Comparison of ENCODE assay signal across 16 cellular contexts in the genomic region with DNA sequence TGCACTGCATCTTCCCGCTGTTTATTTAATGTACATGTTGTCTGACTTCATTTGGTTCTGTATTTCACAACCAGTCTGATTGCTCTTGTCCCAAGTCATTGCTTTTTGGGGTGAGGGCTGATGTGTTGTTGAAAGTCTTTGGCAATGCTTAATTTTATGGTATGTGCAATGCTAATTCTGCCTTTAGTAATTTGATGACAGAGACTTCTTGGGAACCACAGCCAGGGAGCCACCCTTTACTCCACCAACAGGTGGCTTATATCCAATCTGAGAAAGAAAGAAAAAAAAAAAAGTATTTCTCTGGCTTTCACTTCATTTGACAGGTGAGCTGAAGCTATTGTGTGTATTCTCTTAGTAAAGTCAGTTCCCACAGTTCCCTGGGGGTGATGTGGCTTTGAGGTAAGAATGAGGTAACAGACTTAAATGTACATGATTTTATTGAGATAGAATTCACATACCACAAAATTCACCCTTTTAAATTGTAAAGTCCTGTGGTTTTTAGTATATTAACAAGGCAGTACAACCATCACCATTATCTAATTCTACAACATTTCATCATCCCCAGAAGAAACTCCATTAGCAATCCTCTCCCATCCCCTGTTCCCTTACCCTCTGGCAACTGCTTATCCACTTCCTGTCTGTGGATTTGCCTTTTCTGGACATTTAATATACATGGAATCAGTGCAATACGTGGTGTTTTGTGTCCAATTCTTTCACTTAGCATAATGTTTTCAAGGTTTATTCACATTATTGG.
DNase-seq lines count a peak whose midpoint lies in the region; TF ChIP-seq lines count a peak whose summit lies in the region.
"Had no signal": no experiment of that assay in that cellular context is flagged by ENCODE, and none has a peak within 500 bp of the region (broad histone marks: within the 10 kb centered on the region; RNA-seq: fewer than 3 reads in every experiment).

No MANE protein-coding gene starts in this region.

- peak; percentile 45 for TF ChIP-seq CTCF in neural crest cell (conservative IDR thresholded peaks at IDR 0.05)

- peak overlapping the region; percentile 48 for H3K27ac Mint-ChIP-seq in dendritic cell treated with granulocyte-macrophage colony-stimulating factor and Interleukin-4, amounts not matched to agents 40 ng/mL and 50 ng/mL, for 4 days
- no peak overlapping the region for H3K27ac Mint-ChIP-seq in neural crest cell (ENCODE audit: unreplicated experiment)
- H3K27ac Mint-ChIP-seq: activated T-helper 1 cell treated with anti-CD3 and anti-CD28 coated beads, Interleukin-12 subunit alpha, Interleukin-12 subunit beta, Interleukin-2, Interleukin-4 antibody, amounts not matched to agents 30 ng/mL and 10 ng/mL and 1 ng/mL, durations not matched to agents 14 hours and 24 hours and 36 hours had no signal

- no peak overlapping the region for H3K4me3 Mint-ChIP-seq in dendritic cell treated with granulocyte-macrophage colony-stimulating factor and Interleukin-4, amounts not matched to agents 40 ng/mL and 50 ng/mL, for 4 days
- H3K4me3 Mint-ChIP-seq in neural crest cell, result no peak overlapping the region
- H3K4me3 Mint-ChIP-seq: activated T-helper 1 cell treated with anti-CD3 and anti-CD28 coated beads, Interleukin-12 subunit alpha, Interleukin-12 subunit beta, Interleukin-2, Interleukin-4 antibody, amounts not matched to agents 30 ng/mL and 10 ng/mL and 1 ng/mL, durations not matched to agents 14 hours and 24 hours and 36 hours; naive thymus-derived CD8-positive, alpha-beta T cell had no signal

- peaks cover 8% of the 10 kb centered on the region for H3K9me3 Mint-ChIP-seq in dendritic cell treated with granulocyte-macrophage colony-stimulating factor and Interleukin-4, amounts not matched to agents 40 ng/mL and 50 ng/mL, for 4 days
- no peaks in the 10 kb centered on the region for H3K9me3 Mint-ChIP-seq in neural crest cell
- H3K9me3 Mint-ChIP-seq: activated T-helper 1 cell treated with anti-CD3 and anti-CD28 coated beads, Interleukin-12 subunit alpha, Interleukin-12 subunit beta, Interleukin-2, Interleukin-4 antibody, amounts not matched to agents 30 ng/mL and 10 ng/mL and 1 ng/mL, durations not matched to agents 14 hours and 24 hours and 36 hours; naive thymus-derived CD8-positive, alpha-beta T cell had no signal

- peaks cover 94% of the 10 kb centered on the region for H3K4me1 Mint-ChIP-seq in dendritic cell treated with granulocyte-macrophage colony-stimulating factor and Interleukin-4, amounts not matched to agents 40 ng/mL and 50 ng/mL, for 4 days (ENCODE audit: low read depth)
- peaks cover 32% of the 10 kb centered on the region for H3K4me1 Mint-ChIP-seq in neural crest cell

- DNase-seq in H4 (ENCODE audit: low spot score), result peak; percentile 65
- peak; percentile 47 to 72 for DNase-seq in NOMO-1 (lab: John Stamatoyannopoulos, UW; ENCODE audit: unreplicated experiment in 2 of 2)
- no peak for DNase-seq in neural crest cell (ENCODE audit: low read depth, low spot score)
- DNase-seq in NCI-H187 (lab: John Stamatoyannopoulos, UW), result no peak
- DNase-seq in SW 1271 (lab: John Stamatoyannopoulos, UW), result no peak
- DNase-seq in activated T-cell treated with anti-CD3 and anti-CD28 coated beads, Interleukin-2, amount 50 U/mL, for 48 hours, result no peak
- DNase-seq: activated CD4-positive, alpha-beta T cell treated with anti-CD3 and anti-CD28 coated beads for 48 hours; cortex of kidney; foreskin fibroblast; naive thymus-derived CD8-positive, alpha-beta T cell; NCI-H1105 treated with DMSO at 0.1 percent for 48 hours; retina; T-helper 2 cell; upper lobe of left lung had no signal

- peaks cover 8% of the 10 kb centered on the region for H3K36me3 Mint-ChIP-seq in dendritic cell treated with granulocyte-macrophage colony-stimulating factor and Interleukin-4, amounts not matched to agents 40 ng/mL and 50 ng/mL, for 4 days (ENCODE audit: low read depth)
- no peaks in the 10 kb centered on the region for H3K36me3 Mint-ChIP-seq in neural crest cell (ENCODE audit: low read depth)
- H3K36me3 Mint-ChIP-seq: naive thymus-derived CD8-positive, alpha-beta T cell had no signal

- intact Hi-C loops in dendritic cell treated with granulocyte-macrophage colony-stimulating factor and Interleukin-4, amounts not matched to agents 40 ng/mL and 50 ng/mL, for 4 days (cut with micrococcal nuclease), result no loop called here

- H3K27me3 Mint-ChIP-seq in dendritic cell treated with granulocyte-macrophage colony-stimulating factor and Interleukin-4, amounts not matched to agents 40 ng/mL and 50 ng/mL, for 4 days, result no peaks in the 10 kb centered on the region
- H3K27me3 Mint-ChIP-seq in neural crest cell (ENCODE audit: low read depth), result peaks cover 5% of the 10 kb centered on the region

Comparison
In these comparisons a context has a peak if more than half of its experiments do, and no peak if none do; other contexts are left out.
1. DNase-seq: peak in H4 (single experiment) and NOMO-1 (2 of 2); none in neural crest cell (single experiment), NCI-H187 (0 of 2), SW 1271 (0 of 2) and activated T-cell treated with anti-CD3 and anti-CD28 coated beads, Interleukin-2, amount 50 U/mL, for 48 hours (0 of 2).